ENCODE assay signal across 1 cellular context in the genomic region with DNA sequence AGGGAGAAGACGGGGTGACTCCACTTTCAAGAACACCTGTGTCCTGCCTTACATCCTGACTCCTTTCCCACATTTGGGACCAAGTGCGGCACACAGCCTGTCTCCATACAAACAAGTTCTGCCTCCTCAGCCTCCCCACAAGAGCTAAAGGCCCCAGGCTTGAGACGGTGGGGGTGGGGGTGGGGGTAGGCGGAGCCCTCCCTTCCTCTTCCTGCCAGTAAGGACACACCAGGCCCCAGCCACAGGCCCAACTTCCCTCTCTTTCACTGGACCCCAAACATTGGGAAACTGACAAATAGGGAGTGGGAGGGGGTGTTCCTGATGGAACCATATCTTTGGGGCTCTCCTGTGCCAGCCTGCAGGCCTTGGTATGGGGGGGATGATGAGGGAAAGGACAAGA.
TF ChIP-seq lines count a peak whose summit lies in the region.

No MANE protein-coding gene starts in this region.

TF ChIP-seq in IMR-90, 13 proteins besides CTCF, POLR2A, EP300 and RAD21:
- TF ChIP-seq BHLHE40 (IDR thresholded peaks at IDR 0.05; ENCODE audit: low read depth, low read length), result no peak
- TF ChIP-seq RCOR1 (IDR thresholded peaks at IDR 0.05; ENCODE audit: insufficient replicate concordance, low read length), result no peak
- no peak for TF ChIP-seq MAZ (IDR thresholded peaks at IDR 0.05; ENCODE audit: borderline replicate concordance, low read depth, low read length)
- TF ChIP-seq MAFK (IDR thresholded peaks at IDR 0.05; ENCODE audit: low read depth, low read length), result no peak
- no peak for TF ChIP-seq SMC3 (IDR thresholded peaks at IDR 0.05; ENCODE audit: low read depth, low read length)
- no peak for TF ChIP-seq NFE2L2 (IDR thresholded peaks at IDR 0.05; ENCODE audit: low read depth, low read length)
- TF ChIP-seq CHD1 (IDR thresholded peaks at IDR 0.05; ENCODE audit: low read depth, low read length), result no peak
- TF ChIP-seq, protein P1, sequence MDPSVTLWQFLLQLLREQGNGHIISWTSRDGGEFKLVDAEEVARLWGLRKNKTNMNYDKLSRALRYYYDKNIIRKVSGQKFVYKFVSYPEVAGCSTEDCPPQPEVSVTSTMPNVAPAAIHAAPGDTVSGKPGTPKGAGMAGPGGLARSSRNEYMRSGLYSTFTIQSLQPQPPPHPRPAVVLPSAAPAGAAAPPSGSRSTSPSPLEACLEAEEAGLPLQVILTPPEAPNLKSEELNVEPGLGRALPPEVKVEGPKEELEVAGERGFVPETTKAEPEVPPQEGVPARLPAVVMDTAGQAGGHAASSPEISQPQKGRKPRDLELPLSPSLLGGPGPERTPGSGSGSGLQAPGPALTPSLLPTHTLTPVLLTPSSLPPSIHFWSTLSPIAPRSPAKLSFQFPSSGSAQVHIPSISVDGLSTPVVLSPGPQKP (IDR thresholded peaks at IDR 0.05; ENCODE audit: borderline replicate concordance, low read depth, low read length), result no peak
